ENCODE assay signal across 26 cellular contexts in genomic region chr7:668958-669357, GRCh38. TPM values are rescaled to one million over a fixed set of nuclear protein-coding genes. Genes with fewer than 3 reads are reported as not detected.
A peak's percentile ranks its signal among the peaks of the same experiment; 100 is the strongest.
DNase-seq lines count a peak whose midpoint lies in the region; FAIRE-seq and TF ChIP-seq lines count a peak whose summit lies in the region.
"Had no signal": no experiment of that assay in that cellular context is flagged by ENCODE, and none has a peak within 500 bp of the region (broad histone marks: within the 10 kb centered on the region; RNA-seq: fewer than 3 reads in every experiment).

No MANE protein-coding gene starts in this region.

- H3K56ac ChIP-seq in H1 (replicated peaks; ENCODE audit: insufficient read length, low read depth, low read length) = no peak overlapping the region

- H2AK5ac ChIP-seq in H1 (ENCODE audit: low read depth, low read length) = no peak overlapping the region

- H4K5ac ChIP-seq in H1 (ENCODE audit: insufficient read length, low read depth, low read length) = no peak overlapping the region

- H3K27ac Mint-ChIP-seq in MCF 10A (ENCODE audit: low read depth, unreplicated experiment) = no peak overlapping the region
- H3K27ac Mint-ChIP-seq: nephron; stimulated activated naive B cell treated with anti-CD40 and anti-IgM and Interleukin-4, amounts not matched to agents 10 μg/mL and 1 μg/mL and 100 μg/mL, for 72 hours had no signal

- no peak overlapping the region for H3K4me3 Mint-ChIP-seq in MCF 10A (ENCODE audit: unreplicated experiment)
- H3K4me3 Mint-ChIP-seq: activated T-cell treated with anti-CD3 and anti-CD28 coated beads, Interleukin-2, amount 50 U/mL, for 4 hours; central memory CD8-positive, alpha-beta T cell; nephron; stimulated activated naive B cell treated with anti-CD40 and anti-IgM and Interleukin-4, amounts not matched to agents 10 μg/mL and 1 μg/mL and 100 μg/mL, for 72 hours had no signal

- no peak overlapping the region for H3K9ac ChIP-seq in H1 (replicated peaks in 1 of 4; ENCODE audit: extremely low read depth in 1 of 4, low read depth in 3 of 4, low read length in 3 of 4)
- H3K9ac ChIP-seq: parathyroid adenoma had no signal

- H4K91ac ChIP-seq in H1 (replicated peaks; ENCODE audit: insufficient read length, low read length) = no peak overlapping the region

- peak overlapping the region; percentile 59 to 78 for H3K27ac ChIP-seq in breast epithelium
- H3K27ac ChIP-seq in H1 (ENCODE audit: low read depth, low read length) = no peak overlapping the region
- no peak overlapping the region for H3K27ac ChIP-seq in osteoblast (ENCODE audit: low read depth, low read length)
- peak overlapping the region; percentile 52 to 62 for H3K27ac ChIP-seq in tibial artery
- H3K27ac ChIP-seq: parathyroid adenoma had no signal

- no peaks in the 10 kb centered on the region for H3K27me3 ChIP-seq in breast epithelium
- H3K27me3 ChIP-seq in H1 (replicated peaks in 1 of 4; ENCODE audit: control insufficient read depth in 3 of 4, extremely low read depth in 1 of 4, insufficient read depth in 3 of 4, low read length in 3 of 4) = no peaks in the 10 kb centered on the region
- H3K27me3 ChIP-seq in osteoblast (ENCODE audit: insufficient read depth, low read length) = no peaks in the 10 kb centered on the region
- H3K27me3 ChIP-seq in tibial artery = no peaks in the 10 kb centered on the region
- H3K27me3 ChIP-seq: ascending aorta, BE2C, tibial nerve had no signal

- H3K36me3 ChIP-seq in breast epithelium (no peaks in the 10 kb centered on the region), H1 (ENCODE audit: control insufficient read depth in 2 of 4, insufficient read depth in 4 of 4, low read length in 3 of 4) (peaks cover 0 to 5% (median 0%) of the 10 kb centered on the region in 4 experiments; a peak in 2 of 8 replicates), osteoblast (ENCODE audit: insufficient read depth, low read length) (no peaks in the 10 kb centered on the region), tibial artery (no peaks in the 10 kb centered on the region)
- H3K36me3 ChIP-seq: ascending aorta, BE2C, tibial nerve had no signal

- no peaks in the 10 kb centered on the region for H3K9me3 Mint-ChIP-seq in MCF 10A (ENCODE audit: unreplicated experiment)
- H3K9me3 Mint-ChIP-seq: central memory CD8-positive, alpha-beta T cell; nephron had no signal

- no peak overlapping the region for H2BK120ac ChIP-seq in H1 (replicated peaks; ENCODE audit: low read depth, low read length)

- peaks cover 20% of the 10 kb centered on the region for H3K36me3 Mint-ChIP-seq in MCF 10A (ENCODE audit: insufficient read depth, unreplicated experiment)

- FAIRE-seq in H1 (lab: Jason Lieb, UNC) = no peak
- FAIRE-seq: A204.1, small intestine had no signal

- no peaks in the 10 kb centered on the region for H3K4me1 Mint-ChIP-seq in MCF 10A (ENCODE audit: insufficient read depth, unreplicated experiment)
- H3K4me1 Mint-ChIP-seq: central memory CD8-positive, alpha-beta T cell had no signal

- no peak overlapping the region for H3K4ac ChIP-seq in H1 (replicated peaks; ENCODE audit: insufficient read length, low read depth, low read length)

- no peak overlapping the region for H2BK20ac ChIP-seq in H1 (ENCODE audit: low read length)

- BruUV-seq in MCF 10A (replicated peaks; lab: Mats Ljungman, UMichigan) = no TSS peak

- DNase-seq in breast epithelium (ENCODE audit: low spot score in 2 of 2) (peak in 1 of 2 donors; percentile 22), MCF 10A (ENCODE audit: unreplicated experiment) (no peak), H1 (ENCODE audit: low read depth in 1 of 2, low spot score in 2 of 2) (no peak), osteoblast (ENCODE audit: insufficient read length, low spot score, missing footprints) (peak; percentile 42), tibial artery (peak in 1 of 2 donors; percentile 19), NCI-H1092 treated with DMSO at 0.1 percent for 48 hours (lab: John Stamatoyannopoulos, UW) (no peak), NK-92 (lab: John Stamatoyannopoulos, UW; ENCODE audit: unreplicated experiment) (no peak)
- no peak for DNase-seq in activated CD4-positive, alpha-beta T cell treated with anti-CD3 and anti-CD28 coated beads, Interleukin-2, amount 50 U/mL, for 48 hours
- DNase-seq: activated CD8-positive, alpha-beta memory T cell treated with anti-CD3 and anti-CD28 coated beads for 24 hours; activated naive CD4-positive, alpha-beta T cell; activated T-cell treated with anti-CD3 and anti-CD28 coated beads, Interleukin-2, amount 50 U/mL, for 4 hours; BE2C; Caco-2; kidney glomerular epithelial cell; NCI-H187; NCI-H526 treated with DMSO at 0.1 percent for 48 hours; small intestine; stimulated activated CD4-positive, alpha-beta T cell treated with anti-CD3 and anti-CD28 coated beads, Interleukin-2, amount 100 ng/mL, for 48 hours; stimulated activated naive B cell treated with anti-CD40 and anti-IgM and Interleukin-4, amounts not matched to agents 10 μg/mL and 1 μg/mL and 100 μg/mL, for 72 hours; T-helper 9 cell had no signal

- no peak overlapping the region for H3K18ac ChIP-seq in H1 (ENCODE audit: extremely low read depth, low read length)

- H2BK5ac ChIP-seq in H1 (ENCODE audit: low read depth, low read length) = no peak overlapping the region

- no peak overlapping the region for H4K8ac ChIP-seq in H1 (ENCODE audit: extremely low read depth, insufficient read depth, low read length)

- 79% methylated on average over 4 of the region's 4 CpGs; no CpG with 5 or more reads in 1 of the 2 experiments for WGBS in H1 (ENCODE audit: extremely low coverage in 1 of 2, insufficient coverage in 1 of 2, insufficient read length in 1 of 2, insufficient replicate concordance in 2 of 2, low coverage in 1 of 2, low lambda C conversion rate in 2 of 2, missing lambda C conversion rate in 1 of 2), 2 experiments

- CTCF ChIA-PET in MCF 10A (lab: Yijun Ruan, JAX) (interaction anchor here (1.3 kb wide), 1 partner anchor 403 kb away, joined by 4 read pairs; no protein-coding TSS in a partner anchor), H1 (lab: Charles Lee; ENCODE audit: partially characterized antibody) (no interaction called here)

- no peak for TF ChIP-seq EP300 in H1 (IDR thresholded peaks at IDR 0.05; ENCODE audit: borderline replicate concordance in 1 of 2, low read depth in 2 of 2, low read length in 2 of 2)

- H3K79me1 ChIP-seq in H1 (ENCODE audit: low read depth, low read length) = no peaks in the 10 kb centered on the region; the same call in 1 of the 2 replicates

- TF ChIP-seq CTCF in breast epithelium (IDR thresholded peaks at IDR 0.05) = no peak
- TF ChIP-seq CTCF in MCF 10A (IDR thresholded peaks at IDR 0.05; ENCODE audit: unreplicated experiment) = no peak
- no peak for TF ChIP-seq CTCF in H1 (IDR thresholded peaks at IDR 0.05; ENCODE audit: control extremely low read depth in 1 of 3, insufficient read depth in 1 of 3, low read depth in 1 of 3, low read length in 3 of 3)
- TF ChIP-seq CTCF in osteoblast (IDR thresholded peaks at IDR 0.05; ENCODE audit: extremely low read depth, low read depth, low read length) = no peak
- TF ChIP-seq CTCF in tibial artery (IDR thresholded peaks at IDR 0.05) = no peak

- H3K79me2 ChIP-seq in H1 (ENCODE audit: control insufficient read depth in 1 of 2, insufficient read depth in 2 of 2, low read length in 2 of 2) = no peaks in the 10 kb centered on the region
- no peaks in the 10 kb centered on the region for H3K79me2 ChIP-seq in osteoblast (ENCODE audit: insufficient read depth, low read length)
- H3K79me2 ChIP-seq: parathyroid adenoma had no signal

- no peak for TF ChIP-seq RAD21 in H1 (IDR thresholded peaks at IDR 0.05 in 1 of 2, conservative IDR thresholded peaks at IDR 0.05 in 1 of 2; ENCODE audit: low read depth in 2 of 2, low read length in 2 of 2)

- intact Hi-C loops in breast epithelium (cut with DNase I; ENCODE audit: low total_unique reads) = no loop called here
- intact Hi-C loops in MCF 10A (cut with micrococcal nuclease) = no loop called here
- intact Hi-C loops in tibial artery (cut with DNase I; ENCODE audit: low total_unique reads) = no loop called here

- TF ChIP-seq POLR2A in breast epithelium (IDR thresholded peaks at IDR 0.05) (no peak), H1 (IDR thresholded peaks at IDR 0.05; ENCODE audit: control extremely low read depth in 1 of 2, low read depth in 2 of 2, low read length in 2 of 2) (no peak)

- H3K4me2 ChIP-seq in H1 (ENCODE audit: insufficient read depth in 1 of 2, low read depth in 2 of 2, low read length in 2 of 2) (no peak overlapping the region), osteoblast (ENCODE audit: insufficient read depth, low read length) (no peak overlapping the region)

- POLR2A ChIA-PET in MCF 10A (lab: Yijun Ruan, JAX) = no interaction called here
- POLR2A ChIA-PET in H1 (lab: Charles Lee; ENCODE audit: partially characterized antibody) = no interaction called here

- H3K9me3 ChIP-seq in breast epithelium (no peaks in the 10 kb centered on the region), H1 (ENCODE audit: insufficient read depth in 2 of 2, low read depth in 1 of 2, low read length in 1 of 2) (no peaks in the 10 kb centered on the region), osteoblast (ENCODE audit: low read depth, low read length) (no peaks in the 10 kb centered on the region), tibial artery (no peaks in the 10 kb centered on the region)
- H3K9me3 ChIP-seq: ascending aorta, BE2C, Caco-2, tibial nerve had no signal

- H4K20me1 ChIP-seq in H1 (replicated peaks in 1 of 2; ENCODE audit: control insufficient read depth in 1 of 2, insufficient read depth in 2 of 2, low read length in 2 of 2) (peaks cover 0 to 4% of the 10 kb centered on the region in 2 experiments), osteoblast (ENCODE audit: insufficient read depth, low read length) (peaks cover 4% of the 10 kb centered on the region)

- no peak overlapping the region for H2BK12ac ChIP-seq in H1 (ENCODE audit: low read depth, low read length)

- H2AFZ ChIP-seq in H1 (ENCODE audit: low read length) (no peak overlapping the region), osteoblast (ENCODE audit: low read length) (no peak overlapping the region)
- H2AFZ ChIP-seq: parathyroid adenoma had no signal

- H2BK15ac ChIP-seq in H1 (ENCODE audit: low read length) = no peak overlapping the region

- H3K4me3 ChIP-seq in breast epithelium (no peak overlapping the region), H1 (ENCODE audit: extremely low read depth in 1 of 4, insufficient read depth in 2 of 4, low read depth in 3 of 4, low read length in 4 of 4) (no peak overlapping the region), osteoblast (ENCODE audit: insufficient read depth, low read length) (no peak overlapping the region), tibial artery (no peak overlapping the region)

- peaks cover 4% of the 10 kb centered on the region; the same call in 1 of the 2 replicates for H3K23me2 ChIP-seq in H1 (ENCODE audit: low read depth, low read length)

- no peaks in the 10 kb centered on the region for H3K4me1 ChIP-seq in breast epithelium
- H3K4me1 ChIP-seq in H1 (replicated peaks in 1 of 4; ENCODE audit: control insufficient read depth in 3 of 4, insufficient read depth in 4 of 4, low read length in 3 of 4) = peaks cover 3 to 24% (median 16%) of the 10 kb centered on the region in 4 experiments
- H3K4me1 ChIP-seq in osteoblast (ENCODE audit: insufficient read depth, low read length) = peaks cover 11% of the 10 kb centered on the region
- H3K4me1 ChIP-seq in tibial artery = peaks cover 0 to 43% (median 36%) of the 10 kb centered on the region in 4 donors
- H3K4me1 ChIP-seq: BE2C, Caco-2, parathyroid adenoma had no signal

- no peak overlapping the region for H3K14ac ChIP-seq in H1 (ENCODE audit: insufficient read length)

- no peaks in the 10 kb centered on the region for H3K27me3 Mint-ChIP-seq in MCF 10A (ENCODE audit: insufficient read depth, unreplicated experiment)
- H3K27me3 Mint-ChIP-seq: central memory CD8-positive, alpha-beta T cell; stimulated activated naive B cell treated with anti-CD40 and anti-IgM and Interleukin-4, amounts not matched to agents 10 μg/mL and 1 μg/mL and 100 μg/mL, for 72 hours had no signal

- H3K23ac ChIP-seq in H1 (ENCODE audit: insufficient read length) = no peak overlapping the region

RNA-seq across cellular contexts. Expression of gene DNAAF5, which starts 57.5 kb away (rescaled TPM):
- 10 to 100 TPM; 14.1 to 29.8 (median 23.6) TPM for total RNA-seq in breast epithelium
- 35.6 and 37.6 TPM in 2 replicates for total RNA-seq in MCF 10A (2022)
- 55.1 and 56.5 TPM in 2 replicates for total RNA-seq in H1 (2021; fragmentation: NEBNext Ultra II Directional; extraction: Animal tissue kit (Norgen Biotek cat#: 25700))
- 95.9 and 164 TPM in 2 replicates for polyA plus RNA-seq in H1 (2011; rRNA removed)
- 46.8 TPM for polyA plus RNA-seq in H1 (2011; cell fraction: cytosol; rRNA removed)
- polyA plus RNA-seq in H1 (2011; cell fraction: nucleus; rRNA removed) = 73.5 TPM
- 34.1 to 57.9 TPM (median 53.4 TPM) in 4 replicates for polyA plus RNA-seq in H1 (2012, experiment 1 of 2)
- polyA plus RNA-seq in H1 (2012, experiment 2 of 2) = 45.5 TPM
- polyA plus RNA-seq in H1 (2013, experiment 1 of 2) = 33.9 TPM
- 34.7 TPM for polyA plus RNA-seq in H1 (2013, experiment 2 of 2)
- polyA minus RNA-seq in H1 (2011; rRNA and poly(A)+ RNA removed) = 50.1 and 75.3 TPM in 2 replicates
- 44.4 TPM for polyA minus RNA-seq in H1 (2011; cell fraction: cytosol; rRNA and poly(A)+ RNA removed)
- polyA minus RNA-seq in H1 (2011; cell fraction: nucleus; rRNA and poly(A)+ RNA removed) = 43.4 TPM
- total RNA-seq in osteoblast = 19.7 and 22.4 TPM in 2 replicates

RNA-seq across cellular contexts. Expression of gene PRKAR1B, which starts 58.1 kb away (rescaled TPM):
- 10 to 100 TPM in 1 of 3 donors, 1 to 10 TPM in 2; 3.7 to 10.5 (median 7.9) TPM for total RNA-seq in breast epithelium
- total RNA-seq in MCF 10A (2022) = 25.4 and 31.5 TPM in 2 replicates
- total RNA-seq in H1 (2021; fragmentation: NEBNext Ultra II Directional; extraction: Animal tissue kit (Norgen Biotek cat#: 25700)) = 55.7 and 58.0 TPM in 2 replicates
- 12.3 and 23.2 TPM in 2 replicates for polyA plus RNA-seq in H1 (2011; rRNA removed)
- 25.3 TPM for polyA plus RNA-seq in H1 (2011; cell fraction: cytosol; rRNA removed)
- 30.8 TPM for polyA plus RNA-seq in H1 (2011; cell fraction: nucleus; rRNA removed)
- polyA plus RNA-seq in H1 (2012, experiment 1 of 2) = 43.9 to 55.5 TPM (median 53.2 TPM) in 4 replicates
- polyA plus RNA-seq in H1 (2012, experiment 2 of 2) = 35.0 TPM
- polyA plus RNA-seq in H1 (2013, experiment 1 of 2) = 18.5 TPM
- polyA plus RNA-seq in H1 (2013, experiment 2 of 2) = 19.0 TPM
- 43.0 and 43.2 TPM in 2 replicates for polyA minus RNA-seq in H1 (2011; rRNA and poly(A)+ RNA removed)
- polyA minus RNA-seq in H1 (2011; cell fraction: cytosol; rRNA and poly(A)+ RNA removed) = 28.6 TPM
- polyA minus RNA-seq in H1 (2011; cell fraction: nucleus; rRNA and poly(A)+ RNA removed) = 22.1 TPM
- total RNA-seq in osteoblast = 5.9 and 6.5 TPM in 2 replicates

Comparison
In these comparisons a context has a peak if more than half of its experiments do, and no peak if none do; other contexts are left out.
1. H3K27ac ChIP-seq: peak in breast epithelium (2 of 2) and tibial artery (2 of 2); none in H1 (single experiment) and osteoblast (single experiment).